Comparison of ENCODE assay signal across 8 cellular contexts in the genomic region with DNA sequence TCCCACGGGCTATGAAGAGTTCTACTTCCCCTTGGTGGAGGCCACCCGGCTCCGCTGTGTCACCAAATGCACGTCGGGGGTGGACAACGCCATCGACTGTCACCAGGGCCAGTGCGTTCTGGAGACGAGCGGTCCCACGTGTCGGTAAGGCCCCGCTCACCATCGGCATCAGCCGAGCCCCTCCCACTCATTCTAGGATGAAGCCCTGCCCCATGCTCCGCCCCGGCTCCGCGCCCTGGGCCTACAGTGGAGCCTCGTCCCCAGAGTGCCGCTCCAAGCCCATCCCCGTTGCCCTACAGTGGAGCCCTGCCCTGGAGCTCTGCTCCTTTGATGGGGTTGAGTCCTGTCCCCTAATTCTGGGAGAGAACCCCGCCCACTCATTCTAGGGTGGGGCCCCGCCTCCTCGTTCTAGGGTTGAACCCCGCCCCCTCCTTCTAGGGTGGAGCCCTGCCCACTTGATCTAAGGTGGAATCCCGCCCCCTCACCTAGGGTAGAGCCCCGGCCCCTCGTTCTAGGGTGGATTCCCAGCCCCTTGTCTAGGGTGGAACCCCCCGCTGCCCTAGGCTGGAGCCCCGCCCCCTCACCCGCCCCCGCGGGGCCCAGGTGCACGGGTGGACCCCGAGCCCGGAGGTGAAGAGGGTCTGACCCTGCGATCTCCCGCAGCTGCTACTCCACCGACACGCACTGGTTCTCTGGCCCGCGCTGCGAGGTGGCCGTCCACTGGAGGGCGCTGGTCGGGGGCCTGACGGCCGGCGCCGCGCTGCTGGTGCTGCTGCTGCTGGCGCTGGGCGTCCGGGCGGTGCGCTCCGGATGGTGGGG. TPM values are rescaled to one million over a fixed set of nuclear protein-coding genes. Genes with fewer than 3 reads are reported as not detected.
DNase-seq lines count a peak whose midpoint lies in the region; TF ChIP-seq lines count a peak whose summit lies in the region.

No MANE protein-coding gene starts in this region.

- H3K27ac Mint-ChIP-seq in HFFc6 = no peak overlapping the region

- H3K9me3 ChIP-seq in liver (ENCODE audit: control insufficient read depth in 4 of 4, low read length in 3 of 4) = no peaks in the 10 kb centered on the region

- H3K4me3 Mint-ChIP-seq in HFFc6 = no peak overlapping the region

- no peak overlapping the region for H3K27ac ChIP-seq in liver (ENCODE audit: low read depth in 1 of 2, low read length in 2 of 2)

- H3K4me1 ChIP-seq in liver (ENCODE audit: control insufficient read depth in 4 of 4, insufficient read depth in 4 of 4, low read length in 3 of 4) = peaks cover 2 to 9% (median 6%) of the 10 kb centered on the region in 4 donors

- H3K4me3 ChIP-seq in BJ (ENCODE audit: low read depth, low read length) = no peak overlapping the region
- H3K4me3 ChIP-seq in cardiac fibroblast (replicated peaks in 1 of 2; ENCODE audit: low read depth in 2 of 2, low read length in 2 of 2) = no peak overlapping the region
- H3K4me3 ChIP-seq in liver (ENCODE audit: low read depth in 1 of 3, low read length in 3 of 3) = peak overlapping the region in 1 of 3 donors; percentile 36

- CTCF ChIA-PET in BJ (lab: Yijun Ruan, JAX) = interaction anchor here (0.6 to 1.2 kb wide), 8 partner anchors 8 to 114 kb away, joined by 3 to 4 read pairs (median 3); a partner anchor contains a TSS

- H3K9ac ChIP-seq in liver (ENCODE audit: low read depth in 1 of 2, low read length in 2 of 2) = no peak overlapping the region

- 20% methylated on average over 58 of the region's 58 CpGs for WGBS in liver

- peaks cover 43% of the 10 kb centered on the region for H3K27me3 Mint-ChIP-seq in HFFc6 (ENCODE audit: insufficient read depth)

- no peaks in the 10 kb centered on the region for H3K4me1 Mint-ChIP-seq in HFFc6 (ENCODE audit: low read depth)

- DNase-seq in BJ (ENCODE audit: low read depth) = no peak
- DNase-seq in HFFc6 = peak; percentile 38
- peak; percentile 38 to 71 (median 60) for DNase-seq in T-helper 2 cell
- DNase-seq in cardiac fibroblast (ENCODE audit: low read depth in 2 of 2) = peak; percentile 43 to 59
- peak; percentile 48 for DNase-seq in stimulated activated CD8-positive, alpha-beta memory T cell treated with anti-CD3 and anti-CD28 coated beads, Interleukin-12 subunit alpha, Interleukin-12 subunit beta, amount 100 ng/mL, for 1 hour (ENCODE audit: low read depth)
- no peak for DNase-seq in NCI-H446 (lab: John Stamatoyannopoulos, UW)
- no peak for DNase-seq in DMS 273 (lab: John Stamatoyannopoulos, UW; ENCODE audit: unreplicated experiment)

- TF ChIP-seq RAD21 in liver (IDR thresholded peaks at IDR 0.05) = peak in 1 of 2 donors; percentile 75

- H3K9me3 Mint-ChIP-seq in HFFc6 = no peaks in the 10 kb centered on the region

- H3K36me3 Mint-ChIP-seq in HFFc6 (ENCODE audit: low read depth) = no peaks in the 10 kb centered on the region

- no peaks in the 10 kb centered on the region for H3K36me3 ChIP-seq in BJ (ENCODE audit: control insufficient read depth, insufficient read depth, low read length)
- H3K36me3 ChIP-seq in liver (ENCODE audit: control insufficient read depth in 4 of 4, insufficient read depth in 3 of 4, low read depth in 1 of 4, low read length in 3 of 4) = peaks cover 0 to 2% (median 0%) of the 10 kb centered on the region in 4 donors

- H3K27me3 ChIP-seq in BJ (ENCODE audit: control insufficient read depth, insufficient read depth, low read length) (peaks cover 29% of the 10 kb centered on the region), liver (ENCODE audit: control insufficient read depth in 4 of 4, insufficient read depth in 4 of 4, low read length in 3 of 4) (peaks cover 2 to 14% (median 3%) of the 10 kb centered on the region in 4 donors)

- TF ChIP-seq CTCF in BJ (IDR thresholded peaks at IDR 0.05; ENCODE audit: insufficient read depth, low read depth, low read length) (peak; percentile 76), HFFc6 (IDR thresholded peaks at IDR 0.05) (peak; percentile 88), cardiac fibroblast (IDR thresholded peaks at IDR 0.05; ENCODE audit: low read depth, low read length) (peak; percentile 61), liver (IDR thresholded peaks at IDR 0.05; ENCODE audit: low read depth, low read length, missing input control) (peak; percentile 65)

- POLR2A ChIA-PET in BJ (lab: Charles Lee) = no interaction called here

TF ChIP-seq in liver, 16 proteins besides CTCF, POLR2A, EP300 and RAD21:
- TF ChIP-seq GABPA (IDR thresholded peaks at IDR 0.05 in 1 of 2, conservative IDR thresholded peaks at IDR 0.05 in 1 of 2) (no peak), EGR1 (IDR thresholded peaks at IDR 0.05; ENCODE audit: low read depth in 2 of 2) (peak in 1 of 2 donors; percentile 52), HNF4A (conservative IDR thresholded peaks at IDR 0.05) (peak in 1 of 2 donors; percentile 22)

RNA-seq across cellular contexts. Expression of a gene that starts 3.4 kb away (rescaled TPM):
- polyA plus RNA-seq in BJ (2011; rRNA removed) (0.89 and 2.0 TPM in 2 replicates), liver (under 1 TPM in 1 of 2 donors, not detected in 1; 0.16 TPM)
- 0.26 TPM in 1 of 2 replicates, not detected in the other for polyA minus RNA-seq in BJ (2011; rRNA and poly(A)+ RNA removed)
- 1 to 10 TPM in 5 of 6 experiments, under 1 TPM in 1; 0.91 to 2.3 (median 1.6) TPM for total RNA-seq in HFFc6 (2021; fragmentation: NEBNext Ultra II Directional; extraction: Animal tissue kit (Norgen Biotek cat#: 25700))
- total RNA-seq in liver = not detected

RNA-seq across cellular contexts. Expression of a gene that starts 16.6 kb away (rescaled TPM):
- polyA plus RNA-seq in BJ (2011; rRNA removed) (not detected in 2 replicates), liver (1 to 10 TPM in 1 of 2 donors, under 1 TPM in 1; 0.95 to 2.9 TPM)
- polyA minus RNA-seq in BJ (2011; rRNA and poly(A)+ RNA removed) = 0.05 TPM in 1 of 2 replicates, not detected in the other
- total RNA-seq in HFFc6 (2021; fragmentation: NEBNext Ultra II Directional; extraction: Animal tissue kit (Norgen Biotek cat#: 25700)) = not detected
- under 1 TPM; 0.25 to 0.79 TPM for total RNA-seq in liver

RNA-seq across cellular contexts. Expression of a gene that starts 53.9 kb away (rescaled TPM):
- not detected in 2 replicates for polyA plus RNA-seq in BJ (2011; rRNA removed)
- under 0.01 and 0.05 TPM in 2 replicates for polyA minus RNA-seq in BJ (2011; rRNA and poly(A)+ RNA removed)
- not detected for total RNA-seq in HFFc6 (2021; fragmentation: NEBNext Ultra II Directional; extraction: Animal tissue kit (Norgen Biotek cat#: 25700))
- total RNA-seq in liver = not detected
- not detected for polyA plus RNA-seq in liver

Comparison
In these comparisons a context has a peak if more than half of its experiments do, and no peak if none do; other contexts are left out.
1. DNase-seq: peak in HFFc6 (single experiment), T-helper 2 cell (5 of 5), cardiac fibroblast (2 of 2) and stimulated activated CD8-positive, alpha-beta memory T cell treated with anti-CD3 and anti-CD28 coated beads, Interleukin-12 subunit alpha, Interleukin-12 subunit beta, amount 100 ng/mL, for 1 hour (single experiment); none in BJ (single experiment), NCI-H446 (0 of 2) and DMS 273 (single experiment).
2. Peak in every context shown above with its lines, with median percentiles within 50 percentile points of each other: CTCF ChIP-seq.